ENCODE assay signal across 20 cellular contexts in genomic region chr10:62457598-62457997, GRCh38.
DNase-seq lines count a peak whose midpoint lies in the region; ATAC-seq and FAIRE-seq lines count a peak whose summit lies in the region.
"Had no signal": no experiment of that assay in that cellular context is flagged by ENCODE, and none has a peak within 500 bp of the region (broad histone marks: within the 10 kb centered on the region; RNA-seq: fewer than 3 reads in every experiment).

No MANE protein-coding gene starts in this region.

- H3K27me3 Mint-ChIP-seq in IgD-negative memory B cell, result peaks cover 4% of the 10 kb centered on the region
- peaks cover 0 to 7% of the 10 kb centered on the region in 2 donors for H3K27me3 Mint-ChIP-seq in natural killer cell treated with Interleukin-12 subunit alpha and Interleukin-12 subunit beta and Interleukin-15 and Interleukin-18, amount 100 ng/mL, for 72 hours

- H3K36me3 Mint-ChIP-seq in IgD-negative memory B cell, result no peaks in the 10 kb centered on the region
- H3K36me3 Mint-ChIP-seq in natural killer cell treated with Interleukin-12 subunit alpha and Interleukin-12 subunit beta and Interleukin-15 and Interleukin-18, amount 100 ng/mL, for 72 hours, result no peaks in the 10 kb centered on the region

- H3K27ac Mint-ChIP-seq in IgD-negative memory B cell, result peak overlapping the region in 2 of 3 donors; percentile 43 to 65
- H3K27ac Mint-ChIP-seq in natural killer cell treated with Interleukin-12 subunit alpha and Interleukin-12 subunit beta and Interleukin-15 and Interleukin-18, amount 100 ng/mL, for 72 hours, result no peak overlapping the region

- peak overlapping the region in 3 of 4 donors; percentile 35 to 68 (median 41) for H3K4me3 Mint-ChIP-seq in IgD-negative memory B cell
- peak overlapping the region; percentile 69 for H3K4me3 Mint-ChIP-seq in natural killer cell treated with Interleukin-12 subunit alpha and Interleukin-12 subunit beta and Interleukin-15 and Interleukin-18, amount 100 ng/mL, for 72 hours
- H3K4me3 Mint-ChIP-seq: neural crest cell had no signal

- DNase-seq in DMS53 (lab: John Stamatoyannopoulos, UW) (peak; percentile 29), DMS53 treated with DMSO at 0.1 percent for 48 hours (lab: John Stamatoyannopoulos, UW; ENCODE audit: unreplicated experiment) (no peak), putamen (ENCODE audit: low spot score) (no peak), HTR-8/SVneo (ENCODE audit: insufficient read length, low spot score) (no peak), NCI-H2107 treated with DMSO at 0.1 percent for 48 hours (lab: John Stamatoyannopoulos, UW; ENCODE audit: unreplicated experiment) (no peak)
- DNase-seq in natural killer cell treated with Interleukin-12 subunit alpha and Interleukin-12 subunit beta and Interleukin-15 and Interleukin-18, amount 100 ng/mL, for 72 hours (ENCODE audit: low spot score), result no peak
- DNase-seq: activated CD4-positive, alpha-beta T cell treated with anti-CD3 and anti-CD28 coated beads for 4 hours; activated naive CD4-positive, alpha-beta T cell treated with Interleukin-2 at 50 U/mL for 16 hours; hippocampal formation; mesendoderm; NCI-H187 treated with DMSO at 0.1 percent for 48 hours; NCI-H510A; PC-3; stimulated activated naive CD4-positive, alpha-beta T cell; T-helper 9 cell; tibial artery had no signal

- peaks cover 0 to 3% (median 0%) of the 10 kb centered on the region in 3 donors for H3K9me3 Mint-ChIP-seq in IgD-negative memory B cell
- no peaks in the 10 kb centered on the region for H3K9me3 Mint-ChIP-seq in natural killer cell treated with Interleukin-12 subunit alpha and Interleukin-12 subunit beta and Interleukin-15 and Interleukin-18, amount 100 ng/mL, for 72 hours
- H3K9me3 Mint-ChIP-seq: neural crest cell had no signal

- no peak for FAIRE-seq in HTR-8/SVneo (lab: Jason Lieb, UNC)
- FAIRE-seq: H1 had no signal

- H3K4me1 Mint-ChIP-seq in IgD-negative memory B cell, result peaks cover 21 to 32% (median 24%) of the 10 kb centered on the region in 3 donors
- H3K4me1 Mint-ChIP-seq in natural killer cell treated with Interleukin-12 subunit alpha and Interleukin-12 subunit beta and Interleukin-15 and Interleukin-18, amount 100 ng/mL, for 72 hours (ENCODE audit: low read depth in 2 of 2), result peaks cover 31 to 36% of the 10 kb centered on the region in 2 donors
- H3K4me1 Mint-ChIP-seq: neural crest cell had no signal

- peak; percentile 20 for ATAC-seq in GM21723 (IDR thresholded peaks at IDR 0.05; ENCODE audit: unreplicated experiment)
- peak; percentile 55 to 75 for ATAC-seq in natural killer cell treated with Interleukin-12 subunit alpha and Interleukin-12 subunit beta and Interleukin-15 and Interleukin-18, amount 100 ng/mL, for 72 hours
- ATAC-seq: PC-3 had no signal

Comparison
In these comparisons a context has a peak if more than half of its experiments do, and no peak if none do; other contexts are left out.
1. H3K27ac Mint-ChIP-seq: peak in IgD-negative memory B cell (2 of 3); none in natural killer cell treated with Interleukin-12 subunit alpha and Interleukin-12 subunit beta and Interleukin-15 and Interleukin-18, amount 100 ng/mL, for 72 hours (0 of 2).